11 cellular contexts compared by ENCODE assay signal in the genomic region with DNA sequence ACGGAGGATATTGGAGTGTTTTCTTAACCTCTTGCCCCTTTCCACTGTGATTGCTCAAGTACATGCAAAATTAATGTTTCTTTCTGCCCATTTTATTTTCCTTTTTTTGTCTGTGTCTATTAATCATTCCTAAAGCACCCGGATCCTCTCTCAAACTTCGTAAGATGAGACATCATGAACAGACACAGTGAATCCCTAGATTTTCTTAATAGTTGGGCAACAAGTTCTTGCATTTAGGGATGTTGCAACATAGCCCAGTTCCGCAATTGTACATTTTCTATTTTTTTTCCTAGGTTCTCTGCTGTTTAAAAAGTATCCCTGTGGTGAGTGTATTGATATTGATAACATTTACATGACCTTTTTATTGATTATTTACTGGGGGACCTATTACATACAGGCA. TPM values are rescaled to one million over a fixed set of nuclear protein-coding genes. Genes with fewer than 3 reads are reported as not detected.
DNase-seq lines count a peak whose midpoint lies in the region; TF ChIP-seq lines count a peak whose summit lies in the region.
"Had no signal": no experiment of that assay in that cellular context is flagged by ENCODE, and none has a peak within 500 bp of the region (broad histone marks: within the 10 kb centered on the region; RNA-seq: fewer than 3 reads in every experiment).

No MANE protein-coding gene starts in this region.

- H3K36me3 Mint-ChIP-seq in activated naive CD4-positive, alpha-beta T cell treated with anti-CD3 and anti-CD28 coated beads, Interleukin-2, amount 50 U/mL, for 24 hours = peaks cover 5% of the 10 kb centered on the region
- H3K36me3 Mint-ChIP-seq in type B pancreatic cell = peaks cover 10% of the 10 kb centered on the region

- peaks cover 56% of the 10 kb centered on the region for H3F3A ChIP-seq in SU-DHL-6 (ENCODE audit: insufficient read depth)

- peaks cover 48% of the 10 kb centered on the region for H3K4me1 Mint-ChIP-seq in activated naive CD4-positive, alpha-beta T cell treated with anti-CD3 and anti-CD28 coated beads, Interleukin-2, amount 50 U/mL, for 24 hours
- H3K4me1 Mint-ChIP-seq in type B pancreatic cell (ENCODE audit: unreplicated experiment) = peaks cover 20% of the 10 kb centered on the region

- H3K9me3 Mint-ChIP-seq in activated naive CD4-positive, alpha-beta T cell treated with anti-CD3 and anti-CD28 coated beads, Interleukin-2, amount 50 U/mL, for 24 hours = no peaks in the 10 kb centered on the region
- H3K9me3 Mint-ChIP-seq in type B pancreatic cell = no peaks in the 10 kb centered on the region

- peak overlapping the region; percentile 96 for H3K4me2 ChIP-seq in SU-DHL-6 (ENCODE audit: low read depth, low read length, poor library complexity, severe bottlenecking)

- no peak overlapping the region for H3K27ac Mint-ChIP-seq in activated naive CD4-positive, alpha-beta T cell treated with anti-CD3 and anti-CD28 coated beads, Interleukin-2, amount 50 U/mL, for 24 hours
- H3K27ac Mint-ChIP-seq in type B pancreatic cell = peak overlapping the region; percentile 9

- H3K9ac ChIP-seq in SU-DHL-6 (ENCODE audit: low read length) (peak overlapping the region; percentile 90), iPS-15b (ENCODE audit: low read depth, low read length) (no peak overlapping the region)

- no peaks in the 10 kb centered on the region for H3K27me3 Mint-ChIP-seq in activated naive CD4-positive, alpha-beta T cell treated with anti-CD3 and anti-CD28 coated beads, Interleukin-2, amount 50 U/mL, for 24 hours
- H3K27me3 Mint-ChIP-seq in type B pancreatic cell = peaks cover 24% of the 10 kb centered on the region

- H3K27me3 ChIP-seq in SU-DHL-6 (ENCODE audit: low read length) (no peaks in the 10 kb centered on the region), iPS-15b (ENCODE audit: control insufficient read depth, insufficient read depth, low read length) (peaks cover 8% of the 10 kb centered on the region)

- H3K4me3 ChIP-seq in SU-DHL-6 (ENCODE audit: insufficient read depth, low read length, poor library complexity, severe bottlenecking) (peak overlapping the region; percentile 96), iPS-15b (ENCODE audit: low read depth, low read length) (peak overlapping the region; percentile 91)

- TF ChIP-seq CTCF in SU-DHL-6 (IDR thresholded peaks at IDR 0.05; ENCODE audit: insufficient read depth, low read length, poor library complexity, severe bottlenecking) (no peak), type B pancreatic cell (conservative IDR thresholded peaks at IDR 0.05) (no peak)

- peak overlapping the region; percentile 96 for H3K27ac ChIP-seq in SU-DHL-6 (ENCODE audit: low read depth, low read length)

- H3K9me2 ChIP-seq in SU-DHL-6 (replicated peaks; ENCODE audit: insufficient read depth, low read length) = no peaks in the 10 kb centered on the region

- peaks cover 56% of the 10 kb centered on the region for H3K79me2 ChIP-seq in SU-DHL-6 (ENCODE audit: insufficient read depth, low read length)

- H4K20me1 ChIP-seq in SU-DHL-6 (ENCODE audit: low read depth, low read length) = no peaks in the 10 kb centered on the region

- DNase-seq in activated naive CD4-positive, alpha-beta T cell (lab: John Stamatoyannopoulos, UW) = no peak
- no peak for DNase-seq in type B pancreatic cell (ENCODE audit: extremely low spot score, unreplicated experiment)
- no peak for DNase-seq in activated gamma-delta T cell treated with Interleukin-2 at 50 U/mL for 16 hours
- no peak for DNase-seq in NCI-H82 treated with DMSO at 0.1 percent for 48 hours (lab: John Stamatoyannopoulos, UW; ENCODE audit: unreplicated experiment)
- no peak for DNase-seq in D341Med (ENCODE audit: low spot score)
- DNase-seq: NCI-H2171 treated with DMSO at 0.1 percent for 48 hours had no signal

- no peaks in the 10 kb centered on the region for H3K9me3 ChIP-seq in SU-DHL-6 (ENCODE audit: insufficient read depth, low read length)
- H3K9me3 ChIP-seq in iPS-15b (ENCODE audit: control insufficient read depth, insufficient read depth, low read length) = no peaks in the 10 kb centered on the region

- H3K36me3 ChIP-seq in SU-DHL-6 (ENCODE audit: low read length) (peaks cover 43% of the 10 kb centered on the region), iPS-15b (ENCODE audit: control insufficient read depth, insufficient read depth, low read length) (no peaks in the 10 kb centered on the region)

- H3K4me1 ChIP-seq in iPS-15b (ENCODE audit: control insufficient read depth, insufficient read depth, low read length) = peaks cover 6% of the 10 kb centered on the region

- H3K4me3 Mint-ChIP-seq in activated naive CD4-positive, alpha-beta T cell treated with anti-CD3 and anti-CD28 coated beads, Interleukin-2, amount 50 U/mL, for 24 hours = peak overlapping the region; percentile 96
- H3K4me3 Mint-ChIP-seq in type B pancreatic cell = peak overlapping the region; percentile 97

- H2AFZ ChIP-seq in SU-DHL-6 (ENCODE audit: low read depth, low read length, severe bottlenecking) = no peak overlapping the region

RNA-seq across cellular contexts. Expression of gene FAM111A, which starts 2.9 kb away (rescaled TPM):
- 28.4 and 29.1 TPM in 2 replicates for total RNA-seq in type B pancreatic cell (ENCODE audit: low replicate concordance)

RNA-seq across cellular contexts. Expression of gene DTX4, which starts 26.4 kb away (rescaled TPM):
- total RNA-seq in type B pancreatic cell (ENCODE audit: low replicate concordance) = 55.3 and 79.2 TPM in 2 replicates

RNA-seq across cellular contexts. Expression of gene FAM111B, which starts 38.5 kb away (rescaled TPM):
- total RNA-seq in type B pancreatic cell (ENCODE audit: low replicate concordance) = 12.7 and 13.2 TPM in 2 replicates

RNA-seq across cellular contexts. Expression of gene GLYATL1B, which starts 59.4 kb away (rescaled TPM):
- total RNA-seq in type B pancreatic cell (ENCODE audit: low replicate concordance) = not detected in 2 replicates
- total RNA-seq: glomerular endothelial cell, temporal lobe had no signal
